ENCODE assay signal across 17 cellular contexts in the genomic region with DNA sequence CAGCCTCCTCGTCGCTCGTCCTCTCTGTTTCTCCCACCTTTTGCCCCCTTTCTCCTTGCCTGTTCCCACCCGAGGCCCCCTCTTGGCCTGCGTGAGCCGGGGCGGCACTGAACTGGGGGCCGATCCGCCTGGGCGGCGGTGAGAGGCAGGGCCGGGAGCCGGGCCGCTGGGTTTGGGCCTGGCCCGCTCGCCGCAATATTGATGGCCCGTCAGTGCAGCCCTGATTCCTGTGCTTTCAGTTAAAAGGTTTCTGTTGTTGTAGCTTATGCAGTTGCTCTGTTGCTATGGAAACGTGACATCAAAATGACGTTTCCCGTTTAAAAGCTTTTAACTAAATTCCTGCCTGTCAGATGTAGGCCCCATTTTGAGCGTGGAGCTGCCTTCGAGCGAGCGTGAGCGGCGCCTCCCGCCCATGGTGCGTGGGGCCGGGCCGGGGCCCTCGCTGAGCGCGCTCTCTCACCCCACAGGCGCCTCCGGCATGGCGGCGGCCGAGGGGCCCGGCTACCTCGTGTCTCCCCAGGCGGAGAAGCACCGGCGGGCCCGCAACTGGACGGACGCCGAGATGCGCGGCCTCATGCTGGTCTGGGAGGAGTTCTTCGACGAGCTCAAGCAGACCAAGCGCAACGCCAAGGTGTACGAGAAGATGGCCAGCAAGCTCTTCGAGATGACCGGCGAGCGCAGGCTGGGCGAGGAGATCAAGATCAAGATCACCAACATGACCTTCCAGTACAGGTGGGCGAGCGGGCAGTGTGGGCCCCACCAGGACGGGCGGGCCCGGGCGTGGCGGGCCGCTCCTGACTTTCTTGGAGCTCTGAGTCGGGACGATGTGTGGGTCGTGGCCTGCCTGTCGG. TPM values are rescaled to one million over a fixed set of nuclear protein-coding genes. Genes with fewer than 3 reads are reported as not detected.
DNase-seq lines count a peak whose midpoint lies in the region; ATAC-seq, FAIRE-seq and TF ChIP-seq lines count a peak whose summit lies in the region.
"Had no signal": no experiment of that assay in that cellular context is flagged by ENCODE, and none has a peak within 500 bp of the region (broad histone marks: within the 10 kb centered on the region; RNA-seq: fewer than 3 reads in every experiment).

A gene (plus strand): TSS at position 349 of the 851 bp plus-strand sequence. CDS start 64 bp downstream, at position 413.

- H4K20me1 ChIP-seq in H1 (replicated peaks in 1 of 2; ENCODE audit: control insufficient read depth in 1 of 2, insufficient read depth in 2 of 2, low read length in 2 of 2), result peaks cover 3 to 10% of the 10 kb centered on the region in 2 experiments

- no peaks in the 10 kb centered on the region for H3K36me3 ChIP-seq in BE2C
- no peaks in the 10 kb centered on the region for H3K36me3 ChIP-seq in H1 (ENCODE audit: control insufficient read depth in 2 of 4, insufficient read depth in 4 of 4, low read length in 3 of 4)
- H3K36me3 ChIP-seq: right lobe of liver had no signal

- peak within 1 kb of the TSS; percentile 46; the same call in 1 of the 2 replicates for H2BK15ac ChIP-seq in H1 (ENCODE audit: low read length)

- no peak for FAIRE-seq in H1 (lab: Jason Lieb, UNC)
- FAIRE-seq: keratinocyte had no signal

- no peak within 1 kb of the TSS for H4K5ac ChIP-seq in H1 (ENCODE audit: insufficient read length, low read depth, low read length)

- no peak within 1 kb of the TSS for H2AK5ac ChIP-seq in H1 (ENCODE audit: low read depth, low read length)

- H3K4me2 ChIP-seq in H1 (ENCODE audit: insufficient read depth in 1 of 2, low read depth in 2 of 2, low read length in 2 of 2), result no peak within 1 kb of the TSS

- POLR2A ChIA-PET in H1 (lab: Charles Lee; ENCODE audit: partially characterized antibody), result interaction anchor here (1.1 to 1.7 kb wide), 2 partner anchors 10 to 45 kb away, joined by 3 read pairs; no protein-coding TSS in a partner anchor
- POLR2A ChIA-PET in MCF 10A (lab: Yijun Ruan, JAX), result no interaction called here

- TF ChIP-seq POLR2A in H1 (IDR thresholded peaks at IDR 0.05; ENCODE audit: control extremely low read depth in 1 of 2, low read depth in 2 of 2, low read length in 2 of 2), result no peak

- H3K27ac Mint-ChIP-seq in mesothelial cell of epicardium (peak within 1 kb of the TSS; percentile 61), MCF 10A (ENCODE audit: low read depth, unreplicated experiment) (no peak within 1 kb of the TSS)
- H3K27ac Mint-ChIP-seq: activated naive CD4-positive, alpha-beta T cell treated with anti-CD3 and anti-CD28 coated beads, Interleukin-2, amount 50 U/mL, for 24 hours; stimulated activated naive CD8-positive, alpha-beta T cell treated with anti-CD3 and anti-CD28 coated beads, Interleukin-15, Interleukin-2, amounts not matched to agents 100 ng/mL and 50 ng/mL, for 24 hours had no signal

- H3K18ac ChIP-seq in H1 (ENCODE audit: extremely low read depth, low read length), result no peak within 1 kb of the TSS; the same call in 1 of the 2 replicates

- no peak within 1 kb of the TSS for H3K4ac ChIP-seq in H1 (replicated peaks; ENCODE audit: insufficient read length, low read depth, low read length)

- H3K36me3 Mint-ChIP-seq in mesothelial cell of epicardium, result no peaks in the 10 kb centered on the region
- no peaks in the 10 kb centered on the region for H3K36me3 Mint-ChIP-seq in MCF 10A (ENCODE audit: insufficient read depth, unreplicated experiment)
- H3K36me3 Mint-ChIP-seq: activated naive CD4-positive, alpha-beta T cell treated with anti-CD3 and anti-CD28 coated beads, Interleukin-2, amount 50 U/mL, for 24 hours; CD4-positive, CD25-positive, alpha-beta regulatory T cell had no signal

- DNase-seq in BE2C (peak; percentile 5), HT1080 (ENCODE audit: low read depth) (peak; percentile 19), H1 (ENCODE audit: low read depth in 1 of 2, low spot score in 2 of 2) (no peak), mesothelial cell of epicardium (ENCODE audit: low spot score in 2 of 2, unreplicated experiment in 2 of 2) (no peak), MCF 10A (ENCODE audit: unreplicated experiment) (no peak), dorsolateral prefrontal cortex (no peak), mucosa of gallbladder (ENCODE audit: low spot score) (no peak)
- DNase-seq: esophagus squamous epithelium, NCI-H1417 treated with DMSO at 0.1 percent for 48 hours, NCI-H69, T-helper 9 cell had no signal

- H3K27ac ChIP-seq in H1 (ENCODE audit: low read depth, low read length) (no peak within 1 kb of the TSS), dorsolateral prefrontal cortex (peak within 1 kb of the TSS in 19 of 59 donors; percentile 6 to 67 (median 38))
- H3K27ac ChIP-seq: esophagus squamous epithelium, right lobe of liver had no signal

- H3K4me1 ChIP-seq in BE2C, result no peaks in the 10 kb centered on the region
- H3K4me1 ChIP-seq in H1 (replicated peaks in 1 of 4; ENCODE audit: control insufficient read depth in 3 of 4, insufficient read depth in 4 of 4, low read length in 3 of 4), result peaks cover 0 to 8% (median 0%) of the 10 kb centered on the region in 4 experiments; a peak in 3 of 7 replicates
- H3K4me1 ChIP-seq: esophagus squamous epithelium, right lobe of liver had no signal

- no peaks in the 10 kb centered on the region for H3K27me3 Mint-ChIP-seq in mesothelial cell of epicardium (ENCODE audit: low read depth)
- no peaks in the 10 kb centered on the region for H3K27me3 Mint-ChIP-seq in MCF 10A (ENCODE audit: insufficient read depth, unreplicated experiment)
- H3K27me3 Mint-ChIP-seq: activated naive CD4-positive, alpha-beta T cell treated with anti-CD3 and anti-CD28 coated beads, Interleukin-2, amount 50 U/mL, for 24 hours; CD4-positive, CD25-positive, alpha-beta regulatory T cell; stimulated activated naive CD8-positive, alpha-beta T cell treated with anti-CD3 and anti-CD28 coated beads, Interleukin-15, Interleukin-2, amounts not matched to agents 100 ng/mL and 50 ng/mL, for 24 hours had no signal

- peak within 1 kb of the TSS; percentile 54 for H4K91ac ChIP-seq in H1 (replicated peaks; ENCODE audit: insufficient read length, low read length)

- no peak for TF ChIP-seq EP300 in H1 (IDR thresholded peaks at IDR 0.05; ENCODE audit: borderline replicate concordance in 1 of 2, low read depth in 2 of 2, low read length in 2 of 2)

- H3K79me1 ChIP-seq in H1 (ENCODE audit: low read depth, low read length), result no peaks in the 10 kb centered on the region

- H3K4me3 ChIP-seq in BE2C (ENCODE audit: low read depth, low read length), result no peak within 1 kb of the TSS
- H3K4me3 ChIP-seq in H1 (ENCODE audit: extremely low read depth in 1 of 4, insufficient read depth in 2 of 4, low read depth in 3 of 4, low read length in 4 of 4), result no peak within 1 kb of the TSS
- H3K4me3 ChIP-seq in dorsolateral prefrontal cortex, result peak within 1 kb of the TSS in 11 of 59 donors; percentile 1 to 24 (median 10)
- H3K4me3 ChIP-seq: esophagus squamous epithelium, right lobe of liver had no signal

- peaks cover 13% of the 10 kb centered on the region for H3K4me1 Mint-ChIP-seq in mesothelial cell of epicardium
- no peaks in the 10 kb centered on the region for H3K4me1 Mint-ChIP-seq in MCF 10A (ENCODE audit: insufficient read depth, unreplicated experiment)
- H3K4me1 Mint-ChIP-seq: activated naive CD4-positive, alpha-beta T cell treated with anti-CD3 and anti-CD28 coated beads, Interleukin-2, amount 50 U/mL, for 24 hours; CD4-positive, CD25-positive, alpha-beta regulatory T cell had no signal

- no TSS peak for BruUV-seq in MCF 10A (replicated peaks; lab: Mats Ljungman, UMichigan)

- intact Hi-C loops in MCF 10A (cut with micrococcal nuclease) (no loop called here), dorsolateral prefrontal cortex (cut with DNase I) (no loop called here)

- H3K56ac ChIP-seq in H1 (replicated peaks; ENCODE audit: insufficient read length, low read depth, low read length), result no peak within 1 kb of the TSS

- H3K9ac ChIP-seq in H1 (replicated peaks in 1 of 4; ENCODE audit: extremely low read depth in 1 of 4, low read depth in 3 of 4, low read length in 3 of 4), result no peak within 1 kb of the TSS; a peak in 1 of 7 replicates

- no peak within 1 kb of the TSS for H2BK20ac ChIP-seq in H1 (ENCODE audit: low read length)

- no peak for ATAC-seq in activated CD4-positive, CD25-positive, alpha-beta regulatory T cell treated with anti-CD3 and anti-CD28 coated beads, Interleukin-2, amount 50 U/mL, for 24 hours
- ATAC-seq: right lobe of liver had no signal

- CTCF ChIA-PET in H1 (lab: Charles Lee; ENCODE audit: partially characterized antibody), result interaction anchor here (0.8 to 2.6 kb wide), 9 partner anchors 12 to 231 kb away, joined by 3 to 7 read pairs (median 3); no protein-coding TSS in a partner anchor
- CTCF ChIA-PET in MCF 10A (lab: Yijun Ruan, JAX), result interaction anchor here (0.6 kb wide), 1 partner anchor 18 kb away, joined by 3 read pairs; no protein-coding TSS in a partner anchor

- no peak for TF ChIP-seq RAD21 in H1 (IDR thresholded peaks at IDR 0.05 in 1 of 2, conservative IDR thresholded peaks at IDR 0.05 in 1 of 2; ENCODE audit: low read depth in 2 of 2, low read length in 2 of 2)

- no peak within 1 kb of the TSS for H2BK12ac ChIP-seq in H1 (ENCODE audit: low read depth, low read length)

- H3K9me3 Mint-ChIP-seq in mesothelial cell of epicardium (no peaks in the 10 kb centered on the region), MCF 10A (ENCODE audit: unreplicated experiment) (no peaks in the 10 kb centered on the region)
- H3K9me3 Mint-ChIP-seq: activated naive CD4-positive, alpha-beta T cell treated with anti-CD3 and anti-CD28 coated beads, Interleukin-2, amount 50 U/mL, for 24 hours; stimulated activated naive CD8-positive, alpha-beta T cell treated with anti-CD3 and anti-CD28 coated beads, Interleukin-15, Interleukin-2, amounts not matched to agents 100 ng/mL and 50 ng/mL, for 24 hours had no signal

- WGBS in H1 (ENCODE audit: extremely low coverage in 1 of 2, insufficient coverage in 1 of 2, insufficient read length in 1 of 2, insufficient replicate concordance in 2 of 2, low coverage in 1 of 2, low lambda C conversion rate in 2 of 2, missing lambda C conversion rate in 1 of 2), 2 experiments, result 92% methylated on average over 63 of the region's 72 CpGs; no CpG with 5 or more reads in 1 of the 2 experiments

- H3K27me3 ChIP-seq in BE2C (no peaks in the 10 kb centered on the region), H1 (replicated peaks in 1 of 4; ENCODE audit: control insufficient read depth in 3 of 4, extremely low read depth in 1 of 4, insufficient read depth in 3 of 4, low read length in 3 of 4) (no peaks in the 10 kb centered on the region), dorsolateral prefrontal cortex (no peaks in the 10 kb centered on the region)
- H3K27me3 ChIP-seq: esophagus squamous epithelium, right lobe of liver had no signal

- no peak within 1 kb of the TSS for H2BK5ac ChIP-seq in H1 (ENCODE audit: low read depth, low read length)

- H3K79me2 ChIP-seq in H1 (ENCODE audit: control insufficient read depth in 1 of 2, insufficient read depth in 2 of 2, low read length in 2 of 2), result no peaks in the 10 kb centered on the region

- H3K4me3 Mint-ChIP-seq in mesothelial cell of epicardium, result no peak within 1 kb of the TSS
- H3K4me3 Mint-ChIP-seq in MCF 10A (ENCODE audit: unreplicated experiment), result no peak within 1 kb of the TSS
- H3K4me3 Mint-ChIP-seq: activated naive CD4-positive, alpha-beta T cell treated with anti-CD3 and anti-CD28 coated beads, Interleukin-2, amount 50 U/mL, for 24 hours; CD4-positive, CD25-positive, alpha-beta regulatory T cell; stimulated activated naive CD8-positive, alpha-beta T cell treated with anti-CD3 and anti-CD28 coated beads, Interleukin-15, Interleukin-2, amounts not matched to agents 100 ng/mL and 50 ng/mL, for 24 hours had no signal

- H3K9me3 ChIP-seq in BE2C (no peaks in the 10 kb centered on the region; the same call in 1 of the 2 replicates), H1 (ENCODE audit: insufficient read depth in 2 of 2, low read depth in 1 of 2, low read length in 1 of 2) (no peaks in the 10 kb centered on the region)
- H3K9me3 ChIP-seq: esophagus squamous epithelium, right lobe of liver had no signal

- no peak within 1 kb of the TSS for H3K14ac ChIP-seq in H1 (ENCODE audit: insufficient read length)

- H3K23me2 ChIP-seq in H1 (ENCODE audit: low read depth, low read length), result no peaks in the 10 kb centered on the region

- no peak within 1 kb of the TSS for H2AFZ ChIP-seq in H1 (ENCODE audit: low read length)

- peak within 1 kb of the TSS; percentile 1; the same call in 1 of the 2 replicates for H4K8ac ChIP-seq in H1 (ENCODE audit: extremely low read depth, insufficient read depth, low read length)

- no peak within 1 kb of the TSS for H2BK120ac ChIP-seq in H1 (replicated peaks; ENCODE audit: low read depth, low read length)

- no peak within 1 kb of the TSS for H3K23ac ChIP-seq in H1 (ENCODE audit: insufficient read length)

- TF ChIP-seq CTCF in BE2C (IDR thresholded peaks at IDR 0.05; ENCODE audit: low read depth, low read length) (no peak), H1 (IDR thresholded peaks at IDR 0.05; ENCODE audit: control extremely low read depth in 1 of 3, insufficient read depth in 1 of 3, low read depth in 1 of 3, low read length in 3 of 3) (no peak), mesothelial cell of epicardium (IDR thresholded peaks at IDR 0.05; ENCODE audit: unreplicated experiment) (no peak), MCF 10A (IDR thresholded peaks at IDR 0.05; ENCODE audit: unreplicated experiment) (no peak), dorsolateral prefrontal cortex (IDR thresholded peaks at IDR 0.05 in 54 of 56, conservative IDR thresholded peaks at IDR 0.05 in 2 of 56; ENCODE audit: low read depth in 1 of 56, partially characterized antibody in 56 of 56) (no peak)

RNA-seq across cellular contexts. Expression of the gene that starts here (rescaled TPM):
- polyA plus RNA-seq in BE2C (2012; ENCODE audit: insufficient read depth, insufficient read length, low read depth), result 0.19 TPM
- total RNA-seq in HT1080 (2014; rRNA removed; shearing (Covaris generic)), result not detected in 2 replicates
- not detected in 2 replicates for polyA plus RNA-seq in HT1080 (2015; cell fraction: cytosol; rRNA removed)
- 0.23 and 0.33 TPM in 2 replicates for polyA plus RNA-seq in HT1080 (2015; cell fraction: nucleus; rRNA removed)
- total RNA-seq in H1 (2021; fragmentation: NEBNext Ultra II Directional; extraction: Animal tissue kit (Norgen Biotek cat#: 25700)), result 0.45 and 0.78 TPM in 2 replicates
- polyA plus RNA-seq in H1 (2011; rRNA removed), result 0.23 and 0.39 TPM in 2 replicates
- polyA plus RNA-seq in H1 (2011; cell fraction: cytosol; rRNA removed), result 0.28 TPM
- 1.7 TPM for polyA plus RNA-seq in H1 (2011; cell fraction: nucleus; rRNA removed)
- 0.15 to 0.43 TPM (median 0.34 TPM) in 4 replicates for polyA plus RNA-seq in H1 (2012, experiment 1 of 2)
- not detected for polyA plus RNA-seq in H1 (2012, experiment 2 of 2)
- 0.22 TPM for polyA plus RNA-seq in H1 (2013, experiment 1 of 2)
- 0.15 TPM for polyA plus RNA-seq in H1 (2013, experiment 2 of 2)
- 0.12 and 0.28 TPM in 2 replicates for polyA minus RNA-seq in H1 (2011; rRNA and poly(A)+ RNA removed)
- polyA minus RNA-seq in H1 (2011; cell fraction: cytosol; rRNA and poly(A)+ RNA removed), result not detected
- polyA minus RNA-seq in H1 (2011; cell fraction: nucleus; rRNA and poly(A)+ RNA removed), result 1.6 TPM
- total RNA-seq in mesothelial cell of epicardium (2.5 to 3.1 TPM (median 2.6 TPM) in 3 replicates), MCF 10A (2022) (0.37 and 0.66 TPM in 2 replicates), dorsolateral prefrontal cortex (10 to 100 TPM in 16 of 120 experiments, 1 to 10 TPM in 104; 3.0 to 16.7 (median 6.9) TPM), mucosa of gallbladder (1.2 TPM)
- polyA plus RNA-seq: keratinocyte had no signal

Comparison
In these comparisons a context has a peak if more than half of its experiments do, and no peak if none do; other contexts are left out.
1. Peak in DNase-seq in HT1080; RNA of the gene not detected or under 1 TPM.